In the genomic region with DNA sequence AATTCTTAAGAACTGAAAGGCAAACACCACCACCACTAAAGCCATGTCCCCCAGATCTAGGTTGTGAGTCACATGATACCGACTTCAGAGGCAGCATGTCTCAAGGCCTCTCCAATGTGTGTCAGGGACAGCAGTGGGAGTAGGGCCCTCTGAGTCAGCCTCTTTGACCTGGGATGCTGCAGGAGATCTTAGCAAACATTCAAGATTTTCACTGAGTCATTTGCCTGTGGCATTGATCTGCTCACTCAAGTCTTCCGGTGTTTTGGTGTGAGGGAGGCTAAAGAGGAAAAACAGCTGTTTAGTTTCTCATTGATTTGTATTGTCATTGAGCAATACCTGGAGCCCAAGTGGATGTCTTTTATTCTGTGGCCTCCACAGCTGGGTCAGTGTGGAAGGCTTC, we compare ENCODE assay signal across 9 cellular contexts. TPM values are rescaled to one million over a fixed set of nuclear protein-coding genes. Genes with fewer than 3 reads are reported as not detected.
A peak's percentile ranks its signal among the peaks of the same experiment; 100 is the strongest.
DNase-seq lines count a peak whose midpoint lies in the region; ATAC-seq and TF ChIP-seq lines count a peak whose summit lies in the region.
"Had no signal": no experiment of that assay in that cellular context is flagged by ENCODE, and none has a peak within 500 bp of the region (broad histone marks: within the 10 kb centered on the region; RNA-seq: fewer than 3 reads in every experiment).

No MANE protein-coding gene starts in this region.

- H3K36me3 ChIP-seq in heart left ventricle = no peaks in the 10 kb centered on the region
- no peaks in the 10 kb centered on the region for H3K36me3 ChIP-seq in right atrium auricular region
- no peaks in the 10 kb centered on the region for H3K36me3 ChIP-seq in hepatocyte (replicated peaks; ENCODE audit: insufficient read depth, low read depth)

- H3K4me2 ChIP-seq in hepatocyte = no peak overlapping the region

- H3K27me3 ChIP-seq in heart left ventricle (no peaks in the 10 kb centered on the region), right atrium auricular region (no peaks in the 10 kb centered on the region), hepatocyte (no peaks in the 10 kb centered on the region)

- no peaks in the 10 kb centered on the region for H3K9me2 ChIP-seq in hepatocyte (replicated peaks; ENCODE audit: insufficient read depth)

- DNase-seq in heart left ventricle = peak in 1 of 5 donors; percentile 47
- DNase-seq in right atrium auricular region (ENCODE audit: low spot score) = no peak
- peak; percentile 18 for DNase-seq in activated T-cell treated with anti-CD3 and anti-CD28 coated beads, Interleukin-2, amount 50 U/mL, for 1 hour
- DNase-seq in hepatocyte (ENCODE audit: low spot score) = peak; percentile 77
- DNase-seq in stimulated activated CD8-positive, alpha-beta memory T cell treated with anti-CD3 and anti-CD28 coated beads, Interleukin-15, amount 100 ng/mL, for 4 hours (ENCODE audit: low read depth in 2 of 2) = peak; percentile 32 to 52
- DNase-seq in mesenteric fat pad (ENCODE audit: low spot score) = no peak

- H3K9me3 ChIP-seq in heart left ventricle (no peaks in the 10 kb centered on the region), right atrium auricular region (no peaks in the 10 kb centered on the region), hepatocyte (ENCODE audit: low read depth) (no peaks in the 10 kb centered on the region)

- ATAC-seq in heart left ventricle (peak in 3 of 4 donors; percentile 48 to 69 (median 65)), GM18870 (IDR thresholded peaks at IDR 0.05; ENCODE audit: unreplicated experiment) (no peak), GM19455 (IDR thresholded peaks at IDR 0.05; ENCODE audit: unreplicated experiment) (no peak)

- H3K4me3 ChIP-seq in heart left ventricle (no peak overlapping the region), right atrium auricular region (no peak overlapping the region), hepatocyte (no peak overlapping the region)

- intact Hi-C loops in heart left ventricle (cut with DNase I) = no loop called here

- H3K4me1 ChIP-seq in heart left ventricle = peaks cover 0 to 8% (median 0%) of the 10 kb centered on the region in 12 donors
- H3K4me1 ChIP-seq in right atrium auricular region = no peaks in the 10 kb centered on the region
- peaks cover 16% of the 10 kb centered on the region for H3K4me1 ChIP-seq in hepatocyte (ENCODE audit: insufficient read depth)

- H2AFZ ChIP-seq in hepatocyte = no peak overlapping the region

- H3K27ac ChIP-seq in heart left ventricle (no peak overlapping the region), right atrium auricular region (no peak overlapping the region), hepatocyte (peak overlapping the region; percentile 69)

- no peaks in the 10 kb centered on the region for H3K79me2 ChIP-seq in hepatocyte

- H4K20me1 ChIP-seq in hepatocyte (ENCODE audit: insufficient read depth, poor library complexity, severe bottlenecking) = no peaks in the 10 kb centered on the region

- WGBS in heart left ventricle, 4 donors = 51 to 62% (median 59%) methylated on average over 2 of the region's 2 CpGs
- WGBS in hepatocyte (ENCODE audit: low lambda C conversion rate, missing lambda C conversion rate) = 29% methylated on average over 2 of the region's 2 CpGs

- no peak for TF ChIP-seq POLR2A in heart left ventricle (IDR thresholded peaks at IDR 0.05)

- TF ChIP-seq CTCF in heart left ventricle (IDR thresholded peaks at IDR 0.05) (no peak), right atrium auricular region (IDR thresholded peaks at IDR 0.05) (no peak), hepatocyte (IDR thresholded peaks at IDR 0.05; ENCODE audit: poor library complexity) (no peak)

RNA-seq across cellular contexts. Expression of a gene that starts 36.1 kb away (rescaled TPM):
- under 1 TPM in 6 of 9 donors, not detected in 3; 0.07 to 0.75 (median 0.33) TPM for total RNA-seq in heart left ventricle
- polyA plus RNA-seq in heart left ventricle = not detected
- total RNA-seq in right atrium auricular region = not detected
- total RNA-seq in hepatocyte = 0.20 TPM in 1 of 2 replicates, not detected in the other
- 0.23 TPM in 1 of 2 replicates, not detected in the other for polyA plus RNA-seq in hepatocyte
- 0.48 TPM for total RNA-seq in mesenteric fat pad
- total RNA-seq: activated CD8-positive, alpha-beta memory T cell treated with anti-CD3 and anti-CD28 coated beads for 36 hours had no signal

Comparison
In these comparisons a context has a peak if more than half of its experiments do, and no peak if none do; other contexts are left out.
1. ATAC-seq: peak in heart left ventricle (3 of 4); none in GM18870 (single experiment) and GM19455 (single experiment).
2. DNase-seq: peak in activated T-cell treated with anti-CD3 and anti-CD28 coated beads, Interleukin-2, amount 50 U/mL, for 1 hour (single experiment), hepatocyte (single experiment) and stimulated activated CD8-positive, alpha-beta memory T cell treated with anti-CD3 and anti-CD28 coated beads, Interleukin-15, amount 100 ng/mL, for 4 hours (2 of 2); none in right atrium auricular region (single experiment) and mesenteric fat pad (single experiment).